ENCODE assay signal across 8 cellular contexts in the genomic region with DNA sequence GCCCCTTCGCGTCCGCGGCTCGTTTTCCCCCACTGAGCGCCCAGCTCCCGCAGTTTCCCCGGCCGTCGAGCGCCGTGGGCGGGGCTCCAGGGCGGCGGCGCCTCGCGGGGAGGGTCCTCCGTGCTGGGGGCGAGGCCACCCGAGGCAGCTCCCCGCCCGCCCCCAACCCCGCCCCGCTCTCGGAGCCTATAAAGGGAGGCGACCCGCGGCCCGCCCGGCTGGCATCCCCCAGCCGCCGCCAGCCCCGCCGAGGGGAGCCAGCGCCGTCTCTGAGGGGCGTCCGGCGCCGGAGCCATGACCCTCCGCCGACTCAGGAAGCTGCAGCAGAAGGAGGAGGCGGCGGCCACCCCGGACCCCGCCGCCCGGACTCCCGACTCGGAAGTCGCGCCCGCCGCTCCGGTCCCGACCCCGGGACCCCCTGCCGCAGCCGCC. TPM values are rescaled to one million over a fixed set of nuclear protein-coding genes. Genes with fewer than 3 reads are reported as not detected.
DNase-seq lines count a peak whose midpoint lies in the region.

A gene (plus strand): TSS at position 221 of the 432 bp plus-strand sequence. CDS start 74 bp downstream, at position 295.

- POLR2A ChIA-PET in CD4-positive, alpha-beta memory T cell (lab: Charles Lee; ENCODE audit: partially characterized antibody): interaction anchor here (1.3 to 8.8 kb wide), 6 partner anchors 14 to 999 kb away, joined by 3 to 187 read pairs (median 16); a partner anchor contains a TSS

- H3K4me1 ChIP-seq in CD4-positive, alpha-beta memory T cell (ENCODE audit: insufficient read depth, low read length): peaks cover 28% of the 10 kb centered on the region
- no peaks in the 10 kb centered on the region for H3K4me1 ChIP-seq in endocrine pancreas (ENCODE audit: control insufficient read depth, insufficient read depth, low read length)
- H3K4me1 ChIP-seq in mononuclear cell (ENCODE audit: insufficient read depth, low read length): peaks cover 33% of the 10 kb centered on the region

- intact Hi-C loops in CD4-positive, alpha-beta memory T cell (cut with micrococcal nuclease): loop anchor here (1.0 kb wide), 1 partner anchor 17 kb away; no protein-coding TSS in a partner anchor

- peak within 1 kb of the TSS; percentile 92 to 98 (median 97) for H3K27ac Mint-ChIP-seq in CD4-positive, alpha-beta memory T cell

- peak within 1 kb of the TSS; percentile 54 for H3K9ac ChIP-seq in endocrine pancreas (ENCODE audit: control insufficient read depth, insufficient read depth, low read length)

- H3K27me3 Mint-ChIP-seq in CD4-positive, alpha-beta memory T cell: peaks cover 0 to 2% of the 10 kb centered on the region in 2 donors

- peaks cover 12 to 44% (median 24%) of the 10 kb centered on the region in 4 donors for H3K4me1 Mint-ChIP-seq in CD4-positive, alpha-beta memory T cell

- CTCF ChIA-PET in CD4-positive, alpha-beta memory T cell (lab: Charles Lee; ENCODE audit: partially characterized antibody): interaction anchor here (1.1 to 34.6 kb wide), 3 partner anchors 13 to 75 kb away, joined by 3 to 1048 read pairs (median 50); no protein-coding TSS in a partner anchor

- DNase-seq in CD4-positive, alpha-beta memory T cell: peak; percentile 84 to 86 (median 85)
- DNase-seq in NCI-H1105 (lab: John Stamatoyannopoulos, UW) (peak; percentile 42), GF-D8 (lab: John Stamatoyannopoulos, UW) (no peak), RKO (ENCODE audit: low spot score) (no peak)
- DNase-seq in activated CD8-positive, alpha-beta memory T cell treated with anti-CD3 and anti-CD28 coated beads for 1 hour (ENCODE audit: extremely low read depth in 1 of 2, low read depth in 1 of 2): peak; percentile 66 to 73
- DNase-seq in stimulated activated CD8-positive, alpha-beta memory T cell treated with anti-CD3 and anti-CD28 coated beads, Interleukin-2, amount 100 ng/mL, for 48 hours (ENCODE audit: low read depth in 2 of 2): peak; percentile 62 to 65

- peaks cover 0 to 3% (median 0%) of the 10 kb centered on the region in 8 donors for H3K9me3 Mint-ChIP-seq in CD4-positive, alpha-beta memory T cell

- peaks cover 12% of the 10 kb centered on the region for H3K36me3 ChIP-seq in CD4-positive, alpha-beta memory T cell (ENCODE audit: insufficient read depth, low read length)
- H3K36me3 ChIP-seq in endocrine pancreas (ENCODE audit: control insufficient read depth, insufficient read depth, low read length): no peaks in the 10 kb centered on the region

- peaks cover 12 to 34% of the 10 kb centered on the region in 2 donors for H3K36me3 Mint-ChIP-seq in CD4-positive, alpha-beta memory T cell

- no peaks in the 10 kb centered on the region for H3K27me3 ChIP-seq in CD4-positive, alpha-beta memory T cell (ENCODE audit: insufficient read depth, low read length)
- H3K27me3 ChIP-seq in endocrine pancreas (ENCODE audit: control insufficient read depth, insufficient read depth, low read length): no peaks in the 10 kb centered on the region
- peaks cover 13% of the 10 kb centered on the region for H3K27me3 ChIP-seq in mononuclear cell (ENCODE audit: insufficient read depth, low read length)

- H3K4me3 ChIP-seq in CD4-positive, alpha-beta memory T cell (ENCODE audit: low read length in 2 of 2): peak within 1 kb of the TSS; percentile 29 to 83
- H3K4me3 ChIP-seq in endocrine pancreas (ENCODE audit: control insufficient read depth, insufficient read depth, low read length) (no peak within 1 kb of the TSS), mononuclear cell (ENCODE audit: low read length) (peak within 1 kb of the TSS; percentile 60)

- peak within 1 kb of the TSS; percentile 91 for H3K27ac ChIP-seq in CD4-positive, alpha-beta memory T cell (ENCODE audit: low read depth, low read length)

- H3K4me3 Mint-ChIP-seq in CD4-positive, alpha-beta memory T cell: peak within 1 kb of the TSS; percentile 86 to 95 (median 94)

- no peaks in the 10 kb centered on the region for H3K9me3 ChIP-seq in CD4-positive, alpha-beta memory T cell (ENCODE audit: control insufficient read depth in 1 of 2, low read length in 2 of 2)
- no peaks in the 10 kb centered on the region for H3K9me3 ChIP-seq in endocrine pancreas (ENCODE audit: control insufficient read depth, low read length)
- H3K9me3 ChIP-seq in mononuclear cell (ENCODE audit: low read depth, low read length): no peaks in the 10 kb centered on the region

RNA-seq across cellular contexts. Expression of the gene that starts here (rescaled TPM):
- 10 to 100 TPM; 30.5 to 31.7 TPM for total RNA-seq in CD4-positive, alpha-beta memory T cell
- 1 to 10 TPM; 1.2 to 5.3 TPM for polyA plus RNA-seq in CD4-positive, alpha-beta memory T cell
- total RNA-seq in mononuclear cell: 122 TPM

Comparison
In these comparisons a context has a peak if more than half of its experiments do, and no peak if none do; other contexts are left out.
1. DNase-seq: peak in CD4-positive, alpha-beta memory T cell (5 of 5), NCI-H1105 (single experiment), activated CD8-positive, alpha-beta memory T cell treated with anti-CD3 and anti-CD28 coated beads for 1 hour (2 of 2) and stimulated activated CD8-positive, alpha-beta memory T cell treated with anti-CD3 and anti-CD28 coated beads, Interleukin-2, amount 100 ng/mL, for 48 hours (2 of 2); none in GF-D8 (single experiment) and RKO (single experiment).